In genomic region chr16:84957792-84958191, GRCh38 we compare ENCODE assay signal across 15 cellular contexts. TPM values are rescaled to one million over a fixed set of nuclear protein-coding genes. Genes with fewer than 3 reads are reported as not detected.
DNase-seq lines count a peak whose midpoint lies in the region; ATAC-seq, FAIRE-seq and TF ChIP-seq lines count a peak whose summit lies in the region.
"Had no signal": no experiment of that assay in that cellular context is flagged by ENCODE, and none has a peak within 500 bp of the region (broad histone marks: within the 10 kb centered on the region; RNA-seq: fewer than 3 reads in every experiment).

No MANE protein-coding gene starts in this region.

- TF ChIP-seq CTCF in HCT116 (IDR thresholded peaks at IDR 0.05 in 2 of 3, conservative IDR thresholded peaks at IDR 0.05 in 1 of 3; ENCODE audit: borderline replicate concordance in 1 of 3, insufficient read depth in 1 of 3, low read depth in 2 of 3, low read length in 2 of 3) (no peak), GM12878 (IDR thresholded peaks at IDR 0.05 in 2 of 3, conservative IDR thresholded peaks at IDR 0.05 in 1 of 3; ENCODE audit: control insufficient read depth in 2 of 3, extremely low read depth in 1 of 3, insufficient read depth in 1 of 3, low read depth in 3 of 3, low read length in 3 of 3) (no peak)

- H3K27ac Mint-ChIP-seq in CD4-positive, alpha-beta memory T cell: no peak overlapping the region
- H3K27ac Mint-ChIP-seq: CD4-positive, CD25-positive, alpha-beta regulatory T cell had no signal

- no peak overlapping the region for H3K4me2 ChIP-seq in HCT116 (ENCODE audit: low read length)
- no peak overlapping the region for H3K4me2 ChIP-seq in GM12878 (ENCODE audit: control insufficient read depth, insufficient read depth)
- H3K4me2 ChIP-seq in trophoblast cell (ENCODE audit: low read length): no peak overlapping the region
- H3K4me2 ChIP-seq in mesenchymal stem cell (ENCODE audit: low read length, poor library complexity, severe bottlenecking): no peak overlapping the region

- in situ Hi-C loops in GM12878 (cut with MboI): loop anchor here (25.0 kb wide), 2 partner anchors 320 to 445 kb away; partner anchors contain the start of genes KLHL36 and MEAK7

- no peak overlapping the region for H3K4me3 Mint-ChIP-seq in CD4-positive, alpha-beta memory T cell
- H3K4me3 Mint-ChIP-seq: CD4-positive, CD25-positive, alpha-beta regulatory T cell had no signal

- H2BK15ac ChIP-seq in mesenchymal stem cell (ENCODE audit: low read depth, poor library complexity, severe bottlenecking): no peak overlapping the region

- H3K36me3 Mint-ChIP-seq in CD4-positive, alpha-beta memory T cell: no peaks in the 10 kb centered on the region
- H3K36me3 Mint-ChIP-seq: CD4-positive, CD25-positive, alpha-beta regulatory T cell had no signal

- H3K79me1 ChIP-seq in trophoblast cell (ENCODE audit: low read length) (peaks cover 41% of the 10 kb centered on the region), mesenchymal stem cell (replicated peaks; ENCODE audit: low read length, poor library complexity, severe bottlenecking) (no peaks in the 10 kb centered on the region)

- H3K27ac ChIP-seq in HCT116 (ENCODE audit: low read depth, low read length) (no peak overlapping the region), GM12878 (ENCODE audit: control insufficient read depth, insufficient read depth) (no peak overlapping the region), trophoblast cell (ENCODE audit: low read depth, low read length) (no peak overlapping the region), mesenchymal stem cell (ENCODE audit: low read length, poor library complexity, severe bottlenecking) (no peak overlapping the region)
- no peak overlapping the region for H3K27ac ChIP-seq in CD4-positive, alpha-beta memory T cell (ENCODE audit: low read depth, low read length)
- H3K27ac ChIP-seq: BLaER1 treated with 17β-estradiol and CSF1 and Interleukin-3, amounts not matched to agents 10 nM and 100 nM had no signal

- H3K9me3 Mint-ChIP-seq in CD4-positive, alpha-beta memory T cell: peaks cover 0 to 2% (median 0%) of the 10 kb centered on the region in 8 donors
- H3K9me3 Mint-ChIP-seq: CD4-positive, CD25-positive, alpha-beta regulatory T cell had no signal

- no peak for TF ChIP-seq RAD21 in HCT116 (IDR thresholded peaks at IDR 0.05; ENCODE audit: low read depth)
- no peak for TF ChIP-seq RAD21 in GM12878 (IDR thresholded peaks at IDR 0.05; ENCODE audit: insufficient read depth, low read depth, low read length)

- H3K79me2 ChIP-seq in HCT116 (ENCODE audit: insufficient read depth, low read length): no peaks in the 10 kb centered on the region
- no peaks in the 10 kb centered on the region for H3K79me2 ChIP-seq in GM12878 (ENCODE audit: control insufficient read depth, insufficient read depth, low read length)
- peaks cover 11% of the 10 kb centered on the region for H3K79me2 ChIP-seq in trophoblast cell (ENCODE audit: control insufficient read depth, insufficient read depth, low read length, poor library complexity)

- no peak overlapping the region for H3K9ac ChIP-seq in HCT116 (ENCODE audit: low read length)
- no peak overlapping the region for H3K9ac ChIP-seq in GM12878 (ENCODE audit: control insufficient read depth, insufficient read depth, low read length)
- H3K9ac ChIP-seq in trophoblast cell (ENCODE audit: low read length): no peak overlapping the region
- H3K9ac ChIP-seq in mesenchymal stem cell (ENCODE audit: low read length): no peak overlapping the region
- H3K9ac ChIP-seq: BLaER1 treated with 17β-estradiol and CSF1 and Interleukin-3, amounts not matched to agents 10 nM and 100 nM had no signal

- intact Hi-C loops in HCT116 (cut with micrococcal nuclease) (no loop called here), GM12878 (cut with micrococcal nuclease; ENCODE audit: unreplicated experiment) (no loop called here)
- intact Hi-C loops in CD4-positive, alpha-beta memory T cell (cut with micrococcal nuclease): no loop called here

- no peaks in the 10 kb centered on the region for H3K9me2 ChIP-seq in HCT116 (ENCODE audit: insufficient read depth)

- no peak overlapping the region for H3K4me3 ChIP-seq in HCT116 (replicated peaks in 1 of 2; ENCODE audit: low read depth in 1 of 2, low read length in 2 of 2)
- no peak overlapping the region for H3K4me3 ChIP-seq in GM12878
- H3K4me3 ChIP-seq in trophoblast cell (ENCODE audit: low read depth, low read length): no peak overlapping the region
- H3K4me3 ChIP-seq in CD4-positive, alpha-beta memory T cell (ENCODE audit: low read length in 2 of 2): no peak overlapping the region
- H3K4me3 ChIP-seq in mesenchymal stem cell (ENCODE audit: insufficient read depth in 1 of 2, low read depth in 1 of 2, low read length in 2 of 2): no peak overlapping the region
- H3K4me3 ChIP-seq: BLaER1 treated with 17β-estradiol and CSF1 and Interleukin-3, amounts not matched to agents 10 nM and 100 nM had no signal

- peak overlapping the region; percentile 91 for H2AK5ac ChIP-seq in trophoblast cell (ENCODE audit: low read length)
- H2AK5ac ChIP-seq in mesenchymal stem cell (ENCODE audit: low read length, severe bottlenecking): no peak overlapping the region

- H2BK120ac ChIP-seq in trophoblast cell (ENCODE audit: insufficient read depth, low read length, poor library complexity) (peak overlapping the region; percentile 56), mesenchymal stem cell (ENCODE audit: low read depth, low read length) (no peak overlapping the region)

- BruUV-seq in HCT116 (replicated peaks; lab: Mats Ljungman, UMichigan) (no TSS peak), GM12878 (replicated peaks; lab: Mats Ljungman, UMichigan) (no TSS peak)

- H3K18ac ChIP-seq in trophoblast cell (ENCODE audit: low read length): peak overlapping the region; percentile 46
- H3K18ac ChIP-seq in mesenchymal stem cell (ENCODE audit: low read depth in 1 of 2, low read length in 2 of 2): no peak overlapping the region

- no peak overlapping the region for H4K12ac ChIP-seq in trophoblast cell (ENCODE audit: low read depth, low read length)

- H2BK5ac ChIP-seq in trophoblast cell (ENCODE audit: low read depth, low read length, poor library complexity) (peak overlapping the region; percentile 36), mesenchymal stem cell (ENCODE audit: low read depth, low read length, poor library complexity, severe bottlenecking) (no peak overlapping the region)

- no peaks in the 10 kb centered on the region for H3K36me3 ChIP-seq in HCT116 (ENCODE audit: control insufficient read depth in 1 of 2, insufficient read depth in 2 of 2, low read length in 2 of 2)
- no peaks in the 10 kb centered on the region for H3K36me3 ChIP-seq in GM12878 (ENCODE audit: control insufficient read depth in 2 of 2, insufficient read depth in 2 of 2, low read length in 1 of 2)
- no peaks in the 10 kb centered on the region for H3K36me3 ChIP-seq in trophoblast cell (ENCODE audit: control insufficient read depth in 1 of 2, insufficient read depth in 2 of 2, low read length in 2 of 2)
- no peaks in the 10 kb centered on the region for H3K36me3 ChIP-seq in CD4-positive, alpha-beta memory T cell (ENCODE audit: insufficient read depth, low read length)
- H3K36me3 ChIP-seq in mesenchymal stem cell (ENCODE audit: control insufficient read depth in 1 of 2, insufficient read depth in 2 of 2, low read depth in 1 of 2, low read length in 2 of 2): no peaks in the 10 kb centered on the region
- H3K36me3 ChIP-seq: BLaER1 treated with 17β-estradiol and CSF1 and Interleukin-3, amounts not matched to agents 10 nM and 100 nM had no signal

- FAIRE-seq in GM12878 (lab: Jason Lieb, UNC): no peak

- no peak for TF ChIP-seq POLR2A in HCT116 (IDR thresholded peaks at IDR 0.05; ENCODE audit: borderline replicate concordance, extremely low read depth, insufficient read depth, insufficient read length)
- TF ChIP-seq POLR2A in GM12878 (IDR thresholded peaks at IDR 0.05; ENCODE audit: low read depth, low read length): no peak

- H4K20me1 ChIP-seq in HCT116 (ENCODE audit: insufficient read depth): no peaks in the 10 kb centered on the region
- no peaks in the 10 kb centered on the region for H4K20me1 ChIP-seq in GM12878 (ENCODE audit: control insufficient read depth, insufficient read depth)

- H3K4ac ChIP-seq in trophoblast cell (ENCODE audit: low read depth, low read length) (peak overlapping the region; percentile 53), mesenchymal stem cell (ENCODE audit: low read depth in 1 of 2, low read length in 2 of 2) (no peak overlapping the region)

- H3K9me3 ChIP-seq in HCT116 (ENCODE audit: control insufficient read depth in 1 of 2, insufficient read depth in 1 of 2, low read depth in 1 of 2, low read length in 2 of 2) (no peaks in the 10 kb centered on the region), GM12878 (replicated peaks; ENCODE audit: control insufficient read depth, insufficient read depth, low read length) (no peaks in the 10 kb centered on the region; the same call in 2 of the 3 replicates), trophoblast cell (ENCODE audit: insufficient read depth, low read depth, low read length) (no peaks in the 10 kb centered on the region), mesenchymal stem cell (ENCODE audit: control insufficient read depth, low read length) (no peaks in the 10 kb centered on the region)
- H3K9me3 ChIP-seq in CD4-positive, alpha-beta memory T cell (ENCODE audit: control insufficient read depth in 1 of 2, low read length in 2 of 2): no peaks in the 10 kb centered on the region
- H3K9me3 ChIP-seq: BLaER1 treated with 17β-estradiol and CSF1 and Interleukin-3, amounts not matched to agents 10 nM and 100 nM had no signal

- RAD21 ChIA-PET in HCT116 (lab: Charles Lee; ENCODE audit: low non-redundant PET in 1 of 2, low total read pairs in 2 of 2, uncharacterized antibody in 2 of 2, unreplicated experiment in 2 of 2): no interaction called here
- RAD21 ChIA-PET in GM12878 (lab: Charles Lee; ENCODE audit: unreplicated experiment): interaction anchor here (1.4 kb wide), 1 partner anchor 13 kb away, joined by 4 read pairs; no protein-coding TSS in a partner anchor

- WGBS in GM12878 (ENCODE audit: insufficient coverage, insufficient replicate concordance, low lambda C conversion rate, missing lambda C conversion rate): 31% methylated on average over 1 of the region's 1 CpG
- WGBS in trophoblast cell (ENCODE audit: extremely low coverage, insufficient coverage, insufficient read length): no CpG with 5 or more reads among the region's 1 CpG
- WGBS in mesenchymal stem cell: 93% methylated on average over 1 of the region's 1 CpG

- H3K14ac ChIP-seq in trophoblast cell (ENCODE audit: low read length) (peak overlapping the region; percentile 66), mesenchymal stem cell (ENCODE audit: low read length in 2 of 2) (no peak overlapping the region)

- no peak overlapping the region for H4K8ac ChIP-seq in trophoblast cell (ENCODE audit: low read depth, low read length)
- H4K8ac ChIP-seq in mesenchymal stem cell (ENCODE audit: low read length): no peak overlapping the region

- H3K4me1 ChIP-seq in HCT116 (ENCODE audit: control insufficient read depth in 1 of 2, insufficient read depth in 2 of 2, low read length in 2 of 2) (no peaks in the 10 kb centered on the region), GM12878 (ENCODE audit: control insufficient read depth, insufficient read depth, low read length) (no peaks in the 10 kb centered on the region), trophoblast cell (ENCODE audit: control insufficient read depth in 1 of 2, insufficient read depth in 2 of 2, low read length in 2 of 2) (peaks cover 20 to 31% of the 10 kb centered on the region in 2 experiments), mesenchymal stem cell (ENCODE audit: control insufficient read depth, insufficient read depth, low read depth, low read length) (peaks cover 4% of the 10 kb centered on the region)
- H3K4me1 ChIP-seq in CD4-positive, alpha-beta memory T cell (ENCODE audit: insufficient read depth, low read length): no peaks in the 10 kb centered on the region

- POLR2A ChIA-PET in HCT116 (lab: Charles Lee): no interaction called here
- POLR2A ChIA-PET in GM12878 (lab: Charles Lee): no interaction called here
- POLR2A ChIA-PET in CD4-positive, alpha-beta memory T cell (lab: Charles Lee; ENCODE audit: partially characterized antibody): no interaction called here

- H2AFZ ChIP-seq in HCT116 (ENCODE audit: low read depth, low read length, poor library complexity, severe bottlenecking) (no peak overlapping the region), GM12878 (ENCODE audit: control insufficient read depth, low read depth, low read length) (no peak overlapping the region), trophoblast cell (ENCODE audit: insufficient read depth, low read length, poor library complexity) (no peak overlapping the region), mesenchymal stem cell (ENCODE audit: low read depth, low read length) (no peak overlapping the region)

- TF ChIP-seq EP300 in GM12878 (IDR thresholded peaks at IDR 0.05; ENCODE audit: borderline replicate concordance in 1 of 2, control insufficient read depth in 1 of 2, low read depth in 2 of 2, low read length in 2 of 2): no peak

- SMC1A ChIA-PET in GM12878 (lab: Charles Lee; ENCODE audit: uncharacterized antibody, unreplicated experiment): interaction anchor here (1.1 kb wide), 1 partner anchor 13 kb away, joined by 3 read pairs; no protein-coding TSS in a partner anchor

- no peaks in the 10 kb centered on the region for H3K4me1 Mint-ChIP-seq in CD4-positive, alpha-beta memory T cell
- H3K4me1 Mint-ChIP-seq: CD4-positive, CD25-positive, alpha-beta regulatory T cell had no signal

- peak overlapping the region; percentile 3 for H2BK12ac ChIP-seq in trophoblast cell (ENCODE audit: low read length)
- no peak overlapping the region for H2BK12ac ChIP-seq in mesenchymal stem cell (ENCODE audit: low read length in 2 of 2)

- DNase-seq in NCI-H82 (lab: John Stamatoyannopoulos, UW): peak; percentile 15
- DNase-seq in NCI-H82 treated with DMSO at 0.1 percent for 48 hours (lab: John Stamatoyannopoulos, UW; ENCODE audit: unreplicated experiment): no peak
- DNase-seq in HCT116 (ENCODE audit: low read depth, low spot score): no peak
- DNase-seq in GM12878 (ENCODE audit: low read depth, low spot score): no peak
- DNase-seq in trophoblast cell: no peak
- DNase-seq in CD4-positive, alpha-beta memory T cell: no peak
- no peak for DNase-seq in mesenchymal stem cell
- DNase-seq: 8988T; ACHN; CD4-positive, CD25-positive, alpha-beta regulatory T cell; DMS53; GF-D8; H7; KBM-7 had no signal

- CTCF ChIA-PET in HCT116 (lab: Charles Lee) (interaction anchor here (0.6 to 1.1 kb wide), 2 partner anchors 204 to 285 kb away, joined by 3 read pairs; no protein-coding TSS in a partner anchor), GM12878 (lab: Yijun Ruan, JAX) (interaction anchor here (1.6 kb wide), 1 partner anchor 13 kb away, joined by 6 read pairs; no protein-coding TSS in a partner anchor)
- CTCF ChIA-PET in CD4-positive, alpha-beta memory T cell (lab: Charles Lee; ENCODE audit: partially characterized antibody): interaction anchor here (1.2 to 1.5 kb wide), 2 partner anchors 14 to 33 kb away, joined by 3 to 5 read pairs; no protein-coding TSS in a partner anchor

- peaks cover 0 to 3% of the 10 kb centered on the region in 2 donors for H3K27me3 Mint-ChIP-seq in CD4-positive, alpha-beta memory T cell

- H3K23ac ChIP-seq in trophoblast cell (ENCODE audit: low read length): no peak overlapping the region
- H3K23ac ChIP-seq in mesenchymal stem cell (ENCODE audit: low read length in 2 of 2): no peak overlapping the region

- H3K27me3 ChIP-seq in HCT116 (ENCODE audit: insufficient read depth, low read length) (no peaks in the 10 kb centered on the region), GM12878 (replicated peaks in 1 of 2; ENCODE audit: control insufficient read depth in 2 of 2, insufficient read depth in 2 of 2, low read length in 1 of 2) (no peaks in the 10 kb centered on the region), trophoblast cell (ENCODE audit: insufficient read depth, low read length) (no peaks in the 10 kb centered on the region), mesenchymal stem cell (ENCODE audit: control insufficient read depth in 1 of 2, insufficient read depth in 1 of 2, low read length in 2 of 2) (peaks cover 0 to 38% of the 10 kb centered on the region in 2 experiments)
- no peaks in the 10 kb centered on the region for H3K27me3 ChIP-seq in CD4-positive, alpha-beta memory T cell (ENCODE audit: insufficient read depth, low read length)

- ATAC-seq in HCT116: peak; percentile 64
- no peak for ATAC-seq in GM12878

- H4K91ac ChIP-seq in trophoblast cell (ENCODE audit: low read depth, low read length) (peak overlapping the region; percentile 63), mesenchymal stem cell (ENCODE audit: low read length) (no peak overlapping the region)

RNA-seq across cellular contexts. Expression of gene ZDHHC7, which starts 53.5 kb away (rescaled TPM):
- total RNA-seq in HCT116 (2021; ENCODE audit: unreplicated experiment) (39.9 TPM), GM12878 (2014; rRNA removed) (21.7 and 26.0 TPM in 2 replicates), GM12878 (2014; rRNA removed; fragmentation: Illumina TruSeq; extraction: Trizol) (17.9 and 18.8 TPM in 2 replicates), GM12878 (2021) (23.3 and 23.8 TPM in 2 replicates)
- 24.0 and 24.9 TPM in 2 replicates for polyA plus RNA-seq in HCT116 (2012)
- total RNA-seq in GM12878 (2013; cell fraction: nucleolus; rRNA removed): 27.1 and 33.1 TPM in 2 replicates
- polyA plus RNA-seq in GM12878 (2011; ENCODE audit: low read depth): 13.8 TPM
- polyA plus RNA-seq in GM12878 (2011; rRNA removed) (12.6 and 19.4 TPM in 2 replicates), GM12878 (2014; fragmentation: Illumina TruSeq; extraction: Trizol) (25.4 and 29.0 TPM in 2 replicates), GM12878 (2014; fragmentation: Nextera tagmentation; extraction: Ambion mirVana) (1 to 10 TPM in 1 of 2 experiments, under 1 TPM in 1; 0.87 to 2.8 TPM), GM12878 (2014; rRNA removed) (21.4 and 22.3 TPM in 2 replicates), GM12878 (2016; fragmentation: Nextera tagmentation; extraction: Ambion mirVana) (10 to 100 TPM; 12.9 to 20.7 TPM)
- polyA plus RNA-seq in GM12878 (2011; cell fraction: cytosol; rRNA removed): 33.2 and 37.3 TPM in 2 replicates
- polyA plus RNA-seq in GM12878 (2011; cell fraction: nucleus; rRNA removed): 26.3 and 37.5 TPM in 2 replicates
- 18.0 and 19.3 TPM in 2 replicates for polyA plus RNA-seq in GM12878 (2012)
- 11.7 and 18.3 TPM in 2 replicates for polyA minus RNA-seq in GM12878 (2011; rRNA and poly(A)+ RNA removed)
- 6.9 and 10.5 TPM in 2 replicates for polyA minus RNA-seq in GM12878 (2011; cell fraction: cytosol; rRNA and poly(A)+ RNA removed)
- 6.6 and 9.9 TPM in 2 replicates for polyA minus RNA-seq in GM12878 (2011; cell fraction: nucleus; rRNA and poly(A)+ RNA removed)
- polyA plus RNA-seq in trophoblast cell (2013): 46.3 and 46.6 TPM in 2 replicates
- total RNA-seq in CD4-positive, alpha-beta memory T cell: 10 to 100 TPM; 33.8 to 35.6 TPM
- polyA plus RNA-seq in CD4-positive, alpha-beta memory T cell: 10 to 100 TPM; 27.1 to 40.2 TPM
- polyA plus RNA-seq in mesenchymal stem cell (2013, experiment 1 of 2): 64.9 TPM
- polyA plus RNA-seq in mesenchymal stem cell (2013, experiment 2 of 2): 65.2 TPM
